In the genomic region with DNA sequence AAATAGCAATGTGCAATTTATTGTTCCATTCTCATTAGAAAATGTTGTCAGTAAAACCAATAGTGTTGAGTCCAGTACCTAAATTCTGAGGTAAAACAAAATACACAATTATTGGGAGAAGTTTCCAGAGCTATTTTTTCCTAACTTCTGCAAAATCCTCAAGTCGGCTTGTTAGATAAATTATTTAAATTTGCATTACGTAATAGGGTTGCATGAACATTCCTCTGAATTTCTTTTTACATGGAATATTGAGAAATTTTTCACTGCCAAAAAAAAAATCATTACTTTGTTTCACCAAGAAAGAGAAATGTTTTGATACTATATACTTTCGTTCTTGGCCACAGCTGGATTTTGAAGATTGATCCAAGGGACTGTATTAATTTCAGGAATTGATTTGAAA, we compare ENCODE assay signal across 10 cellular contexts. TPM values are rescaled to one million over a fixed set of nuclear protein-coding genes. Genes with fewer than 3 reads are reported as not detected.
DNase-seq lines count a peak whose midpoint lies in the region; ATAC-seq and TF ChIP-seq lines count a peak whose summit lies in the region.
"Had no signal": no experiment of that assay in that cellular context is flagged by ENCODE, and none has a peak within 500 bp of the region (broad histone marks: within the 10 kb centered on the region; RNA-seq: fewer than 3 reads in every experiment).

No MANE protein-coding gene starts in this region.

- H3K27ac Mint-ChIP-seq in MCF 10A (ENCODE audit: low read depth, unreplicated experiment), result peak overlapping the region; percentile 87

- H3K9me3 ChIP-seq in HUES6 (ENCODE audit: control insufficient read depth, insufficient read depth, low read depth, low read length) (no peaks in the 10 kb centered on the region), muscle layer of duodenum (ENCODE audit: control insufficient read depth in 1 of 2, low read length in 2 of 2) (no peaks in the 10 kb centered on the region)

- no peak for ATAC-seq in HG03135 (IDR thresholded peaks at IDR 0.05; ENCODE audit: unreplicated experiment)

- no peak overlapping the region for H2AFZ ChIP-seq in ACC112 (ENCODE audit: low read length, unreplicated experiment)

- no peak for TF ChIP-seq CTCF in MCF 10A (IDR thresholded peaks at IDR 0.05; ENCODE audit: unreplicated experiment)

- H3K36me3 ChIP-seq in ACC112 (ENCODE audit: insufficient read depth, low read length) (peaks cover 9% of the 10 kb centered on the region; the same call in 1 of the 2 replicates), HUES6 (ENCODE audit: control insufficient read depth, insufficient read depth, low read length) (peaks cover 29% of the 10 kb centered on the region), muscle layer of duodenum (ENCODE audit: control insufficient read depth in 1 of 2, insufficient read depth in 2 of 2, low read length in 2 of 2) (peaks cover 9 to 14% of the 10 kb centered on the region in 2 donors)

- no peak for DNase-seq in MCF 10A (ENCODE audit: unreplicated experiment)
- no peak for DNase-seq in stimulated activated naive CD4-positive, alpha-beta T cell treated with Interleukin-2 at 50 U/mL for 16 hours (lab: John Stamatoyannopoulos, UW)
- no peak for DNase-seq in T1000 (lab: John Stamatoyannopoulos, UW)
- DNase-seq in DMS53 treated with DMSO at 0.1 percent for 48 hours (lab: John Stamatoyannopoulos, UW; ENCODE audit: unreplicated experiment), result no peak
- DNase-seq: GDM1; stimulated activated CD4-positive, alpha-beta T cell treated with anti-CD3 and anti-CD28 coated beads, Interleukin-1b, Interleukin-23, amount 100 ng/mL, for 48 hours had no signal

- H3K9ac ChIP-seq in HUES6 (ENCODE audit: low read length), result no peak overlapping the region

- H3K9me3 Mint-ChIP-seq in MCF 10A (ENCODE audit: unreplicated experiment), result no peaks in the 10 kb centered on the region

- H3K27me3 ChIP-seq in ACC112 (ENCODE audit: insufficient read depth, low read length) (no peaks in the 10 kb centered on the region), HUES6 (ENCODE audit: control insufficient read depth, insufficient read depth, low read length) (no peaks in the 10 kb centered on the region), muscle layer of duodenum (ENCODE audit: low read depth, low read length) (peaks cover 4% of the 10 kb centered on the region)

- CTCF ChIA-PET in MCF 10A (lab: Yijun Ruan, JAX), result interaction anchor here (0.7 to 3.4 kb wide), 2 partner anchors 11 to 18 kb away, joined by 3 to 20 read pairs; no protein-coding TSS in a partner anchor

- H3K4me1 Mint-ChIP-seq in MCF 10A (ENCODE audit: insufficient read depth, unreplicated experiment), result peaks cover 30% of the 10 kb centered on the region

- H3K79me2 ChIP-seq in ACC112 (ENCODE audit: control insufficient read depth, insufficient read depth, low read length, unreplicated experiment), result peaks cover 48% of the 10 kb centered on the region

- intact Hi-C loops in MCF 10A (cut with micrococcal nuclease), result loop anchor here (2.0 kb wide), 1 partner anchor 26 kb away; no protein-coding TSS in a partner anchor

- BruUV-seq in MCF 10A (replicated peaks; lab: Mats Ljungman, UMichigan), result no TSS peak

- no peaks in the 10 kb centered on the region for H3K27me3 Mint-ChIP-seq in MCF 10A (ENCODE audit: insufficient read depth, unreplicated experiment)

- peak overlapping the region; percentile 90 for H3K4me3 ChIP-seq in ACC112 (ENCODE audit: low read depth, low read length)
- H3K4me3 ChIP-seq in HUES6 (ENCODE audit: low read depth, low read length), result peak overlapping the region; percentile 100
- H3K4me3 ChIP-seq in muscle layer of duodenum (ENCODE audit: low read depth in 1 of 2, low read length in 2 of 2), result peak overlapping the region; percentile 97 to 99

- H3K4me3 Mint-ChIP-seq in MCF 10A (ENCODE audit: unreplicated experiment), result peak overlapping the region; percentile 99

- H3K36me3 Mint-ChIP-seq in MCF 10A (ENCODE audit: insufficient read depth, unreplicated experiment), result peaks cover 42% of the 10 kb centered on the region

- H3K27ac ChIP-seq in ACC112 (ENCODE audit: low read depth, low read length) (no peak overlapping the region), HUES6 (ENCODE audit: low read depth, low read length) (no peak overlapping the region), muscle layer of duodenum (ENCODE audit: low read length) (no peak overlapping the region)

- POLR2A ChIA-PET in MCF 10A (lab: Yijun Ruan, JAX), result interaction anchor here (0.6 to 4.5 kb wide), 9 partner anchors 10 to 247 kb away, joined by 3 to 40 read pairs (median 11); partner anchors contain the start of genes DPY19L3 and PDCD5

- H3K4me1 ChIP-seq in ACC112 (ENCODE audit: control insufficient read depth, insufficient read depth, low read length, unreplicated experiment), result peaks cover 37% of the 10 kb centered on the region
- peaks cover 4% of the 10 kb centered on the region; the same call in 1 of the 2 replicates for H3K4me1 ChIP-seq in HUES6 (ENCODE audit: control insufficient read depth, insufficient read depth, low read length)
- H3K4me1 ChIP-seq in muscle layer of duodenum (ENCODE audit: control insufficient read depth in 1 of 2, insufficient read depth in 2 of 2, low read length in 2 of 2), result peaks cover 19 to 47% of the 10 kb centered on the region in 2 donors

RNA-seq across cellular contexts. Expression of gene ZNF507, which starts 1.5 kb away (rescaled TPM):
- total RNA-seq in MCF 10A (2022), result 22.8 and 23.4 TPM in 2 replicates

RNA-seq across cellular contexts. Expression of gene DPY19L3, which starts 58.7 kb away (rescaled TPM):
- 37.6 and 43.8 TPM in 2 replicates for total RNA-seq in MCF 10A (2022)
